In genomic region chr2:126898636-126899035, GRCh38 we compare ENCODE assay signal across 1 cellular context.
TF ChIP-seq lines count a peak whose summit lies in the region.

TSS of gene TEX51 (plus strand) at chr2:126898890. CDS start at chr2:126898919, 29 bp downstream.

TF ChIP-seq in WTC11, 78 proteins besides CTCF, POLR2A, EP300 and RAD21 (continued from another document):
- TF ChIP-seq TP53 (CRISPR knock-in tag; IDR thresholded peaks at IDR 0.05), result no peak
- no peak for TF ChIP-seq ATF6 (CRISPR knock-in tag; IDR thresholded peaks at IDR 0.05)
- TF ChIP-seq FOXP4 (CRISPR knock-in tag; IDR thresholded peaks at IDR 0.05), result no peak
- TF ChIP-seq ZNF317 (CRISPR knock-in tag; IDR thresholded peaks at IDR 0.05; ENCODE audit: borderline replicate concordance, low read depth), result no peak
- TF ChIP-seq, protein P1, sequence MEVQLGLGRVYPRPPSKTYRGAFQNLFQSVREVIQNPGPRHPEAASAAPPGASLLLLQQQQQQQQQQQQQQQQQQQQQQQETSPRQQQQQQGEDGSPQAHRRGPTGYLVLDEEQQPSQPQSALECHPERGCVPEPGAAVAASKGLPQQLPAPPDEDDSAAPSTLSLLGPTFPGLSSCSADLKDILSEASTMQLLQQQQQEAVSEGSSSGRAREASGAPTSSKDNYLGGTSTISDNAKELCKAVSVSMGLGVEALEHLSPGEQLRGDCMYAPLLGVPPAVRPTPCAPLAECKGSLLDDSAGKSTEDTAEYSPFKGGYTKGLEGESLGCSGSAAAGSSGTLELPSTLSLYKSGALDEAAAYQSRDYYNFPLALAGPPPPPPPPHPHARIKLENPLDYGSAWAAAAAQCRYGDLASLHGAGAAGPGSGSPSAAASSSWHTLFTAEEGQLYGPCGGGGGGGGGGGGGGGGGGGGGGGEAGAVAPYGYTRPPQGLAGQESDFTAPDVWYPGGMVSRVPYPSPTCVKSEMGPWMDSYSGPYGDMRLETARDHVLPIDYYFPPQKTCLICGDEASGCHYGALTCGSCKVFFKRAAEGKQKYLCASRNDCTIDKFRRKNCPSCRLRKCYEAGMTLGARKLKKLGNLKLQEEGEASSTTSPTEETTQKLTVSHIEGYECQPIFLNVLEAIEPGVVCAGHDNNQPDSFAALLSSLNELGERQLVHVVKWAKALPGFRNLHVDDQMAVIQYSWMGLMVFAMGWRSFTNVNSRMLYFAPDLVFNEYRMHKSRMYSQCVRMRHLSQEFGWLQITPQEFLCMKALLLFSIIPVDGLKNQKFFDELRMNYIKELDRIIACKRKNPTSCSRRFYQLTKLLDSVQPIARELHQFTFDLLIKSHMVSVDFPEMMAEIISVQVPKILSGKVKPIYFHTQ (CRISPR knock-in tag; IDR thresholded peaks at IDR 0.05), result no peak
- TF ChIP-seq ZBTB43 (CRISPR knock-in tag; IDR thresholded peaks at IDR 0.05), result no peak
- TF ChIP-seq NR3C1 (CRISPR knock-in tag; conservative IDR thresholded peaks at IDR 0.05; ENCODE audit: low read depth), result no peak
- TF ChIP-seq ELF4 (CRISPR knock-in tag; IDR thresholded peaks at IDR 0.05; ENCODE audit: low read depth), result no peak
